In genomic region chr18:58842978-58843661, GRCh38 we compare ENCODE assay signal across 19 cellular contexts. TPM values are rescaled to one million over a fixed set of nuclear protein-coding genes. Genes with fewer than 3 reads are reported as not detected.
DNase-seq lines count a peak whose midpoint lies in the region; ATAC-seq and TF ChIP-seq lines count a peak whose summit lies in the region.
"Had no signal": no experiment of that assay in that cellular context is flagged by ENCODE, and none has a peak within 500 bp of the region (broad histone marks: within the 10 kb centered on the region; RNA-seq: fewer than 3 reads in every experiment).

No MANE protein-coding gene starts in this region.

- TF ChIP-seq CTCF in neural crest cell (conservative IDR thresholded peaks at IDR 0.05) (no peak), testis (IDR thresholded peaks at IDR 0.05) (no peak), glutamatergic neuron (IDR thresholded peaks at IDR 0.05; ENCODE audit: partially characterized antibody, unreplicated experiment) (no peak), lower lobe of right lung (IDR thresholded peaks at IDR 0.05) (no peak)

- H3K27me3 Mint-ChIP-seq in neural crest cell (ENCODE audit: low read depth) = no peaks in the 10 kb centered on the region
- H3K27me3 Mint-ChIP-seq in activated naive CD8-positive, alpha-beta T cell treated with anti-CD3 and anti-CD28 coated beads, Interleukin-2, amount 50 U/mL, for 24 hours = peaks cover 48% of the 10 kb centered on the region
- peaks cover 5% of the 10 kb centered on the region for H3K27me3 Mint-ChIP-seq in glutamatergic neuron (ENCODE audit: unreplicated experiment)

- no peaks in the 10 kb centered on the region for H3K36me3 Mint-ChIP-seq in neural crest cell (ENCODE audit: low read depth)
- H3K36me3 Mint-ChIP-seq in activated naive CD8-positive, alpha-beta T cell treated with anti-CD3 and anti-CD28 coated beads, Interleukin-2, amount 50 U/mL, for 24 hours (ENCODE audit: low read depth) = no peaks in the 10 kb centered on the region
- no peaks in the 10 kb centered on the region for H3K36me3 Mint-ChIP-seq in glutamatergic neuron (ENCODE audit: unreplicated experiment)

- peak; percentile 42 for DNase-seq in NCI-H146 (lab: John Stamatoyannopoulos, UW)
- no peak for DNase-seq in NCI-H146 treated with DMSO at 0.1 percent for 48 hours (lab: John Stamatoyannopoulos, UW; ENCODE audit: unreplicated experiment)
- peak; percentile 29 to 92 (median 67) for DNase-seq in head of caudate nucleus
- DNase-seq in neural crest cell (ENCODE audit: low read depth, low spot score) = no peak
- peak; percentile 82 for DNase-seq in testis
- no peak for DNase-seq in activated naive CD8-positive, alpha-beta T cell treated with anti-CD3 and anti-CD28 coated beads, Interleukin-2, amount 50 U/mL, for 24 hours
- no peak for DNase-seq in glutamatergic neuron
- no peak for DNase-seq in lower lobe of right lung
- DNase-seq: activated CD4-positive, alpha-beta memory T cell treated with anti-CD3 and anti-CD28 coated beads, Interleukin-2, amount 10 ng/mL, durations not matched to agents 7 days and 5 days; amniotic stem cell; DND-41; H7; NCI-H1048; sigmoid colon; stimulated activated naive B cell treated with anti-CD40 and anti-IgM and Interleukin-4, amounts not matched to agents 10 μg/mL and 1 μg/mL and 100 μg/mL, for 72 hours had no signal

- H3K4me1 Mint-ChIP-seq in neural crest cell (peaks cover 80% of the 10 kb centered on the region), glutamatergic neuron (ENCODE audit: low read depth, unreplicated experiment) (peaks cover 11% of the 10 kb centered on the region)
- peaks cover 4% of the 10 kb centered on the region for H3K4me1 Mint-ChIP-seq in activated naive CD8-positive, alpha-beta T cell treated with anti-CD3 and anti-CD28 coated beads, Interleukin-2, amount 50 U/mL, for 24 hours
- H3K4me1 Mint-ChIP-seq: activated CD4-positive, alpha-beta memory T cell treated with anti-CD3 and anti-CD28 coated beads, Interleukin-2, amount 10 ng/mL, durations not matched to agents 7 days and 5 days had no signal

- ATAC-seq in activated naive CD8-positive, alpha-beta T cell treated with anti-CD3 and anti-CD28 coated beads, Interleukin-2, amount 50 U/mL, for 24 hours = no peak
- no peak for ATAC-seq in lower lobe of right lung
- ATAC-seq: SK-N-SH treated with all-trans-retinoic acid at 6 μM for 48 hours; stimulated activated naive B cell treated with anti-CD40 and anti-IgM and Interleukin-4, amounts not matched to agents 10 μg/mL and 1 μg/mL and 100 μg/mL, for 72 hours had no signal

- TF ChIP-seq POLR2A in testis (IDR thresholded peaks at IDR 0.05) = no peak

- WGBS in testis, 2 donors = 72 to 78% methylated on average over 11 of the region's 11 CpGs

- intact Hi-C loops in head of caudate nucleus (cut with DNase I) = no loop called here
- intact Hi-C loops in testis (cut with DNase I; ENCODE audit: low total_unique reads) = no loop called here
- intact Hi-C loops in lower lobe of right lung (cut with DNase I) = no loop called here

- H3K36me3 ChIP-seq in testis (ENCODE audit: low read depth, missing control alignments) (no peaks in the 10 kb centered on the region), lower lobe of right lung (no peaks in the 10 kb centered on the region)
- H3K36me3 ChIP-seq: sigmoid colon had no signal

- no peaks in the 10 kb centered on the region for H3K9me3 Mint-ChIP-seq in neural crest cell
- H3K9me3 Mint-ChIP-seq in activated naive CD8-positive, alpha-beta T cell treated with anti-CD3 and anti-CD28 coated beads, Interleukin-2, amount 50 U/mL, for 24 hours = no peaks in the 10 kb centered on the region
- H3K9me3 Mint-ChIP-seq in glutamatergic neuron (ENCODE audit: unreplicated experiment) = peaks cover 5% of the 10 kb centered on the region
- H3K9me3 Mint-ChIP-seq: activated CD4-positive, alpha-beta memory T cell treated with anti-CD3 and anti-CD28 coated beads, Interleukin-2, amount 10 ng/mL, durations not matched to agents 7 days and 5 days; activated T-helper 2 cell treated with anti-CD3 and anti-CD28 coated beads, Interferon-gamma antibody, Interleukin-2, Interleukin-4, amounts not matched to agents 10 μg/mL and 5 μg/mL and 100 μg/mL, durations not matched to agents 14 hours and 24 hours and 36 hours; IgD-negative memory B cell; stimulated activated naive B cell treated with anti-CD40 and anti-IgM and Interleukin-4, amounts not matched to agents 10 μg/mL and 1 μg/mL and 100 μg/mL, for 72 hours had no signal

- peak overlapping the region; percentile 59 for H3K4me3 Mint-ChIP-seq in neural crest cell
- no peak overlapping the region for H3K4me3 Mint-ChIP-seq in activated naive CD8-positive, alpha-beta T cell treated with anti-CD3 and anti-CD28 coated beads, Interleukin-2, amount 50 U/mL, for 24 hours
- H3K4me3 Mint-ChIP-seq in glutamatergic neuron (ENCODE audit: unreplicated experiment) = no peak overlapping the region
- H3K4me3 Mint-ChIP-seq: activated CD4-positive, alpha-beta memory T cell treated with anti-CD3 and anti-CD28 coated beads, Interleukin-2, amount 10 ng/mL, durations not matched to agents 7 days and 5 days; stimulated activated naive B cell treated with anti-CD40 and anti-IgM and Interleukin-4, amounts not matched to agents 10 μg/mL and 1 μg/mL and 100 μg/mL, for 72 hours had no signal

- H3K27me3 ChIP-seq in testis (no peaks in the 10 kb centered on the region), lower lobe of right lung (ENCODE audit: low read depth) (no peaks in the 10 kb centered on the region)
- H3K27me3 ChIP-seq: sigmoid colon had no signal

- H3K9me3 ChIP-seq in testis (no peaks in the 10 kb centered on the region), lower lobe of right lung (no peaks in the 10 kb centered on the region)
- H3K9me3 ChIP-seq: sigmoid colon had no signal

- H3K27ac ChIP-seq in testis (peak overlapping the region; percentile 11 to 31), lower lobe of right lung (no peak overlapping the region)
- H3K27ac ChIP-seq: 22Rv1, sigmoid colon had no signal

- H3K4me3 ChIP-seq in testis = no peak overlapping the region
- no peak overlapping the region for H3K4me3 ChIP-seq in lower lobe of right lung
- H3K4me3 ChIP-seq: sigmoid colon had no signal

- H3K4me1 ChIP-seq in testis (peaks cover 14% of the 10 kb centered on the region), lower lobe of right lung (no peaks in the 10 kb centered on the region)
- H3K4me1 ChIP-seq: sigmoid colon had no signal

- H3K27ac Mint-ChIP-seq in neural crest cell (ENCODE audit: unreplicated experiment) = no peak overlapping the region
- no peak overlapping the region for H3K27ac Mint-ChIP-seq in activated naive CD8-positive, alpha-beta T cell treated with anti-CD3 and anti-CD28 coated beads, Interleukin-2, amount 50 U/mL, for 24 hours
- H3K27ac Mint-ChIP-seq in glutamatergic neuron (ENCODE audit: unreplicated experiment) = no peak overlapping the region
- H3K27ac Mint-ChIP-seq: activated CD4-positive, alpha-beta memory T cell treated with anti-CD3 and anti-CD28 coated beads, Interleukin-2, amount 10 ng/mL, durations not matched to agents 7 days and 5 days; activated T-helper 2 cell treated with anti-CD3 and anti-CD28 coated beads, Interferon-gamma antibody, Interleukin-2, Interleukin-4, amounts not matched to agents 10 μg/mL and 5 μg/mL and 100 μg/mL, durations not matched to agents 14 hours and 24 hours and 36 hours; IgD-negative memory B cell; stimulated activated naive B cell treated with anti-CD40 and anti-IgM and Interleukin-4, amounts not matched to agents 10 μg/mL and 1 μg/mL and 100 μg/mL, for 72 hours had no signal

RNA-seq across cellular contexts. Expression of gene ZNF532, which starts 21.6 kb away (rescaled TPM):
- 171 and 180 TPM in 2 replicates for total RNA-seq in neural crest cell
- 100 to 1,000 TPM; 122 to 131 TPM for total RNA-seq in testis
- polyA plus RNA-seq in testis (ENCODE audit: insufficient read depth, low read depth, low replicate concordance) = 64.0 TPM
- total RNA-seq in glutamatergic neuron (ENCODE audit: unreplicated experiment) = 217 TPM
- total RNA-seq in lower lobe of right lung = 54.0 TPM

Comparison
In these comparisons a context has a peak if more than half of its experiments do, and no peak if none do; other contexts are left out.
1. DNase-seq: peak in NCI-H146 (single experiment), head of caudate nucleus (42 of 42) and testis (single experiment); none in NCI-H146 treated with DMSO at 0.1 percent for 48 hours (single experiment), neural crest cell (single experiment), activated naive CD8-positive, alpha-beta T cell treated with anti-CD3 and anti-CD28 coated beads, Interleukin-2, amount 50 U/mL, for 24 hours (single experiment), glutamatergic neuron (single experiment) and lower lobe of right lung (single experiment).